Comparison of ENCODE assay signal across 8 cellular contexts in the genomic region with DNA sequence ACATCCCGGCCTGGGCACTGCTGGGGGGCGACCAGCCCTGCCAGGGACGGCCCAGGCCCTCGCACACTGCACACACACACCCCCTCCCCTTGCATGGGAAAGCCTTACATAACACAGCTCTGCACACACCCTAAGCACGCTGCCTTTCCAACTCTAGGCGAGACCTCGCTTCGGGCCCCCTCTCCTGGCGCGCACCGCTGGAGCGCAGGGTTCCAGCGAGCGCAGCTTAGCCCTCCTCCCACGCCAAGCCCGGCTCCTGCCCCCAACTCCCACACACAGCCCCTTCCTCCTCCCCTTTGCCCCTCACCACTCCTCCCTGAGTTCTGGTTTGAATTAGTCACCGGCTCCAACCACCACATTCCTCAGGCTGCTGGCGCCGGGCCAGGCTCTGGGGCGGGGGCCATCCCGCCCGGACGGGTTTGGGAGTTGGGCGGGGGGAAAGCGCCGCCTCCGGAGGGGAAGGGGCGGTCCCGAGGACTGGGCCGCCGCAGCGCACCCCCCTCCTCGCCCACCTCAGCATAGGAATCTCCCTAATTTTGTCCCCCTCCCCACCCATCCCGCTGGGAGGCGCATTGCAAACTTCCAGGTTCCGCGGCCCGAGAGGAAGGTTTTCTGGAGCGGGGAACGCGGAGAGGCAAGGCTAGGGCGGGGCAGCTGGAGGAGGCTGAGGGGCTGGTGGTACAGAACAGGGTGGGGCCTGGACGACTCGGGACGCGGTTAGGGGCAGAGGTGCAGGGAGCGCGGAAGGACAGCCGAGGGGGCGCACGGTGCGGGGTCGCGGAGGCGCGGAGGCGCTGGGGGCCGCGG. TPM values are rescaled to one million over a fixed set of nuclear protein-coding genes. Genes with fewer than 3 reads are reported as not detected.
DNase-seq lines count a peak whose midpoint lies in the region; ATAC-seq and TF ChIP-seq lines count a peak whose summit lies in the region.

No MANE protein-coding gene starts in this region.

- TF ChIP-seq CTCF in epithelial cell of proximal tubule (conservative IDR thresholded peaks at IDR 0.05; ENCODE audit: low read depth, low read length) (peak; percentile 4), mucosa of descending colon (IDR thresholded peaks at IDR 0.05) (no peak), thoracic aorta (IDR thresholded peaks at IDR 0.05) (no peak)

- peak overlapping the region; percentile 98 for H3K27ac ChIP-seq in thoracic aorta

- intact Hi-C loops in mucosa of descending colon (cut with DNase I, micrococcal nuclease) = loop anchor here in 1 of 2 donors (10.0 kb wide), 1 partner anchor 151 kb away; no protein-coding TSS in a partner anchor

- H3K4me1 ChIP-seq in mucosa of descending colon (ENCODE audit: low read depth) (peaks cover 62% of the 10 kb centered on the region), thoracic aorta (ENCODE audit: control insufficient read depth in 1 of 2, low read depth in 2 of 2) (peaks cover 45 to 67% of the 10 kb centered on the region in 2 donors)

- DNase-seq in NCI-H226 = peak; percentile 96
- DNase-seq in activated T-cell treated with anti-CD3 and anti-CD28 coated beads for 4 hours = peak; percentile 63
- DNase-seq in epithelial cell of proximal tubule (ENCODE audit: low read depth) = no peak
- peak; percentile 90 to 95 (median 94) for DNase-seq in mucosa of descending colon
- peak; percentile 82 for DNase-seq in thoracic aorta (ENCODE audit: low spot score)

- ATAC-seq in mucosa of descending colon (peak; percentile 48), thoracic aorta (ENCODE audit: insufficient number of reproducible peaks, low FRiP score, low read depth) (peak; percentile 39), GM21723 (IDR thresholded peaks at IDR 0.05; ENCODE audit: unreplicated experiment) (no peak), GM21576 (IDR thresholded peaks at IDR 0.05; ENCODE audit: unreplicated experiment) (no peak)

- H3K36me3 ChIP-seq in mucosa of descending colon (ENCODE audit: low read depth) (no peaks in the 10 kb centered on the region), thoracic aorta (no peaks in the 10 kb centered on the region)

- H3K4me3 ChIP-seq in GM08714 (ENCODE audit: low read length) (peak overlapping the region; percentile 49), epithelial cell of proximal tubule (ENCODE audit: low read depth, low read length) (peak overlapping the region; percentile 99), mucosa of descending colon (peak overlapping the region; percentile 97), thoracic aorta (peak overlapping the region; percentile 91)

- H3K27me3 ChIP-seq in thoracic aorta (replicated peaks; ENCODE audit: insufficient read depth) = no peaks in the 10 kb centered on the region

- H3K9me3 ChIP-seq in mucosa of descending colon (no peaks in the 10 kb centered on the region), thoracic aorta (no peaks in the 10 kb centered on the region)

RNA-seq across cellular contexts. Expression of gene AHNAK, which starts 1.0 kb away (rescaled TPM):
- 198 and 296 TPM in 2 replicates for total RNA-seq in epithelial cell of proximal tubule
- total RNA-seq in mucosa of descending colon = 1,000 to 10,000 TPM in 1 of 3 donors, 100 to 1,000 TPM in 2; 473 to 1,283 (median 535) TPM
- 1,000 to 10,000 TPM; 1,009 to 1,046 TPM for total RNA-seq in thoracic aorta

RNA-seq across cellular contexts. Expression of gene EEF1G, which starts 28.1 kb away (rescaled TPM):
- total RNA-seq in epithelial cell of proximal tubule (2,115 and 2,170 TPM in 2 replicates), mucosa of descending colon (1,000 to 10,000 TPM; 1,059 to 1,365 (median 1,164) TPM), thoracic aorta (100 to 1,000 TPM; 719 to 780 TPM)

RNA-seq across cellular contexts. Expression of gene TUT1, which starts 45.7 kb away (rescaled TPM):
- total RNA-seq in epithelial cell of proximal tubule (9.4 and 10.1 TPM in 2 replicates), mucosa of descending colon (10 to 100 TPM; 11.9 to 19.8 (median 13.3) TPM), thoracic aorta (10 to 100 TPM in 1 of 2 donors, 1 to 10 TPM in 1; 9.5 to 12.5 TPM)

RNA-seq across cellular contexts. Expression of gene MTA2, which starts 56.0 kb away (rescaled TPM):
- 109 and 153 TPM in 2 replicates for total RNA-seq in epithelial cell of proximal tubule
- 10 to 100 TPM; 70.7 to 92.1 (median 89.6) TPM for total RNA-seq in mucosa of descending colon
- 100 to 1,000 TPM in 1 of 2 donors, 10 to 100 TPM in 1; 55.9 to 124 TPM for total RNA-seq in thoracic aorta

Comparison
In these comparisons a context has a peak if more than half of its experiments do, and no peak if none do; other contexts are left out.
1. H3K4me3 ChIP-seq: peak in every context shown above with its lines; median percentile 99 in epithelial cell of proximal tubule; 97 in mucosa of descending colon; 91 in thoracic aorta; 49 in GM08714.
2. ATAC-seq: peak in mucosa of descending colon (single experiment) and thoracic aorta (single experiment); none in GM21723 (single experiment) and GM21576 (single experiment).